1 cellular context compared by ENCODE assay signal in the genomic region with DNA sequence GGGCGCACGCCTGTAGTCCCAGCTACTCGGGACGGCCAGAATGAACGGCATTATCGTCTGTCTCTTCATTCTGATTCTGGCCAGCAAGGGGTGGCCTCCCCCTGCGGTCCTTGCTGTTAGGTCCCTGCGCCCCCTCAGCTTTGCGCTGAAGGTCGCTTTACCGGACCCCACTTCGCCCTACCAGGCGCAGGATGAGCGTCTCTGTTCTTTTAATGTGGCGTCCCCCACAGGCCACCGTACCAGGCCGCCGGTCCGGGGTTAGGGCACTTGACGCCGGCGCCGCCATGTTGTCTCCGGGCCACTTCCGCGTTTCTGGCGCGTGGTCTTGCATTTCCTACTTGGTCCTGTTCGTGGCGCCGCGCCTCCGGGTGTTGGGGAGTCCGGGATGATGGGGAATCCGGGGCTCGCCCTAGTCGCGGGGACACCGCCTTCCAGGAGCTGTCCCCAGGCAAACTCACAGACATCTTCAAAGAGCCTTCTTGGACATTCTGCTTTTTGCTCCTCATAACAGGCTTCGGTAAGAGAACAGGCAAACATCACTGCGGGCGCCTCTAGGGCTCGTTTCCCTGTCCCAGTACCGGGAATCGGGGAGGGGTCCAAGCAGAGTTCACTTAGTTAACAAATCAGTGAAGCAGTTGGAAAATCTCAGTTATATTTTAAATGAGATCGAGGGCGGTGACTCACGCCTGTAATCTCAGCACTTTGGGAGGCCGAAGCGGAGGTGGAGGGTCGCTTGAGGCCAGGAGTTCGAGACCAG.
A peak's percentile ranks its signal among the peaks of the same experiment; 100 is the strongest.
TF ChIP-seq lines count a peak whose summit lies in the region.

No MANE protein-coding gene starts in this region.

TF ChIP-seq in HepG2, 621 proteins besides CTCF, POLR2A, EP300 and RAD21 (continued from another document and continues in another):
- TF ChIP-seq, protein P1, sequence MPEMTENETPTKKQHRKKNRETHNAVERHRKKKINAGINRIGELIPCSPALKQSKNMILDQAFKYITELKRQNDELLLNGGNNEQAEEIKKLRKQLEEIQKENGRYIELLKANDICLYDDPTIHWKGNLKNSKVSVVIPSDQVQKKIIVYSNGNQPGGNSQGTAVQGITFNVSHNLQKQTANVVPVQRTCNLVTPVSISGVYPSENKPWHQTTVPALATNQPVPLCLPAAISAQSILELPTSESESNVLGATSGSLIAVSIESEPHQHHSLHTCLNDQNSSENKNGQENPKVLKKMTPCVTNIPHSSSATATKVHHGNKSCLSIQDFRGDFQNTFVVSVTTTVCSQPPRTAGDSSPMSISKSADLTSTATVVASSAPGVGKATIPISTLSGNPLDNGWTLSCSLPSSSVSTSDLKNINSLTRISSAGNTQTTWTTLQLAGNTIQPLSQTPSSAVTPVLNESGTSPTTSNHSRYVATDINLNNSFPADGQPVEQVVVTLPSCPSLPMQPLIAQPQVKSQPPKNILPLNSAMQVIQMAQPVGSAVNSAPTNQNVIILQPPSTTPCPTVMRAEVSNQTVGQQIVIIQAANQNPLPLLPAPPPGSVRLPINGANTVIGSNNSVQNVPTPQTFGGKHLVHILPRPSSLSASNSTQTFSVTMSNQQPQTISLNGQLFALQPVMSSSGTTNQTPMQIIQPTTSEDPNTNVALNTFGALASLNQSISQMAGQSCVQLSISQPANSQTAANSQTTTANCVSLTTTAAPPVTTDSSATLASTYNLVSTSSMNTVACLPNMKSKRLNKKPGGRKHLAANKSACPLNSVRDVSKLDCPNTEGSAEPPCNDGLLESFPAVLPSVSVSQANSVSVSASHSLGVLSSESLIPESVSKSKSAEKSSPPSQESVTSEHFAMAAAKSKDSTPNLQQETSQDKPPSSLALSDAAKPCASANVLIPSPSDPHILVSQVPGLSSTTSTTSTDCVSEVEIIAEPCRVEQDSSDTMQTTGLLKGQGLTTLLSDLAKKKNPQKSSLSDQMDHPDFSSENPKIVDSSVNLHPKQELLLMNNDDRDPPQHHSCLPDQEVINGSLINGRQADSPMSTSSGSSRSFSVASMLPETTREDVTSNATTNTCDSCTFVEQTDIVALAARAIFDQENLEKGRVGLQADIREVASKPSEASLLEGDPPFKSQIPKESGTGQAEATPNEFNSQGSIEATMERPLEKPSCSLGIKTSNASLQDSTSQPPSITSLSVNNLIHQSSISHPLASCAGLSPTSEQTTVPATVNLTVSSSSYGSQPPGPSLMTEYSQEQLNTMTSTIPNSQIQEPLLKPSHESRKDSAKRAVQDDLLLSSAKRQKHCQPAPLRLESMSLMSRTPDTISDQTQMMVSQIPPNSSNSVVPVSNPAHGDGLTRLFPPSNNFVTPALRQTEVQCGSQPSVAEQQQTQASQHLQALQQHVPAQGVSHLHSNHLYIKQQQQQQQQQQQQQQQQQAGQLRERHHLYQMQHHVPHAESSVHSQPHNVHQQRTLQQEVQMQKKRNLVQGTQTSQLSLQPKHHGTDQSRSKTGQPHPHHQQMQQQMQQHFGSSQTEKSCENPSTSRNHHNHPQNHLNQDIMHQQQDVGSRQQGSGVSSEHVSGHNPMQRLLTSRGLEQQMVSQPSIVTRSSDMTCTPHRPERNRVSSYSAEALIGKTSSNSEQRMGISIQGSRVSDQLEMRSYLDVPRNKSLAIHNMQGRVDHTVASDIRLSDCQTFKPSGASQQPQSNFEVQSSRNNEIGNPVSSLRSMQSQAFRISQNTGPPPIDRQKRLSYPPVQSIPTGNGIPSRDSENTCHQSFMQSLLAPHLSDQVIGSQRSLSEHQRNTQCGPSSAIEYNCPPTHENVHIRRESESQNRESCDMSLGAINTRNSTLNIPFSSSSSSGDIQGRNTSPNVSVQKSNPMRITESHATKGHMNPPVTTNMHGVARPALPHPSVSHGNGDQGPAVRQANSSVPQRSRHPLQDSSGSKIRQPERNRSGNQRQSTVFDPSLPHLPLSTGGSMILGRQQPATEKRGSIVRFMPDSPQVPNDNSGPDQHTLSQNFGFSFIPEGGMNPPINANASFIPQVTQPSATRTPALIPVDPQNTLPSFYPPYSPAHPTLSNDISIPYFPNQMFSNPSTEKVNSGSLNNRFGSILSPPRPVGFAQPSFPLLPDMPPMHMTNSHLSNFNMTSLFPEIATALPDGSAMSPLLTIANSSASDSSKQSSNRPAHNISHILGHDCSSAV (CRISPR knock-in tag; IDR thresholded peaks at IDR 0.05; ENCODE audit: borderline replicate concordance): no peak
- TF ChIP-seq KDM4B (CRISPR knock-in tag; IDR thresholded peaks at IDR 0.05): no peak
- TF ChIP-seq, protein P2, sequence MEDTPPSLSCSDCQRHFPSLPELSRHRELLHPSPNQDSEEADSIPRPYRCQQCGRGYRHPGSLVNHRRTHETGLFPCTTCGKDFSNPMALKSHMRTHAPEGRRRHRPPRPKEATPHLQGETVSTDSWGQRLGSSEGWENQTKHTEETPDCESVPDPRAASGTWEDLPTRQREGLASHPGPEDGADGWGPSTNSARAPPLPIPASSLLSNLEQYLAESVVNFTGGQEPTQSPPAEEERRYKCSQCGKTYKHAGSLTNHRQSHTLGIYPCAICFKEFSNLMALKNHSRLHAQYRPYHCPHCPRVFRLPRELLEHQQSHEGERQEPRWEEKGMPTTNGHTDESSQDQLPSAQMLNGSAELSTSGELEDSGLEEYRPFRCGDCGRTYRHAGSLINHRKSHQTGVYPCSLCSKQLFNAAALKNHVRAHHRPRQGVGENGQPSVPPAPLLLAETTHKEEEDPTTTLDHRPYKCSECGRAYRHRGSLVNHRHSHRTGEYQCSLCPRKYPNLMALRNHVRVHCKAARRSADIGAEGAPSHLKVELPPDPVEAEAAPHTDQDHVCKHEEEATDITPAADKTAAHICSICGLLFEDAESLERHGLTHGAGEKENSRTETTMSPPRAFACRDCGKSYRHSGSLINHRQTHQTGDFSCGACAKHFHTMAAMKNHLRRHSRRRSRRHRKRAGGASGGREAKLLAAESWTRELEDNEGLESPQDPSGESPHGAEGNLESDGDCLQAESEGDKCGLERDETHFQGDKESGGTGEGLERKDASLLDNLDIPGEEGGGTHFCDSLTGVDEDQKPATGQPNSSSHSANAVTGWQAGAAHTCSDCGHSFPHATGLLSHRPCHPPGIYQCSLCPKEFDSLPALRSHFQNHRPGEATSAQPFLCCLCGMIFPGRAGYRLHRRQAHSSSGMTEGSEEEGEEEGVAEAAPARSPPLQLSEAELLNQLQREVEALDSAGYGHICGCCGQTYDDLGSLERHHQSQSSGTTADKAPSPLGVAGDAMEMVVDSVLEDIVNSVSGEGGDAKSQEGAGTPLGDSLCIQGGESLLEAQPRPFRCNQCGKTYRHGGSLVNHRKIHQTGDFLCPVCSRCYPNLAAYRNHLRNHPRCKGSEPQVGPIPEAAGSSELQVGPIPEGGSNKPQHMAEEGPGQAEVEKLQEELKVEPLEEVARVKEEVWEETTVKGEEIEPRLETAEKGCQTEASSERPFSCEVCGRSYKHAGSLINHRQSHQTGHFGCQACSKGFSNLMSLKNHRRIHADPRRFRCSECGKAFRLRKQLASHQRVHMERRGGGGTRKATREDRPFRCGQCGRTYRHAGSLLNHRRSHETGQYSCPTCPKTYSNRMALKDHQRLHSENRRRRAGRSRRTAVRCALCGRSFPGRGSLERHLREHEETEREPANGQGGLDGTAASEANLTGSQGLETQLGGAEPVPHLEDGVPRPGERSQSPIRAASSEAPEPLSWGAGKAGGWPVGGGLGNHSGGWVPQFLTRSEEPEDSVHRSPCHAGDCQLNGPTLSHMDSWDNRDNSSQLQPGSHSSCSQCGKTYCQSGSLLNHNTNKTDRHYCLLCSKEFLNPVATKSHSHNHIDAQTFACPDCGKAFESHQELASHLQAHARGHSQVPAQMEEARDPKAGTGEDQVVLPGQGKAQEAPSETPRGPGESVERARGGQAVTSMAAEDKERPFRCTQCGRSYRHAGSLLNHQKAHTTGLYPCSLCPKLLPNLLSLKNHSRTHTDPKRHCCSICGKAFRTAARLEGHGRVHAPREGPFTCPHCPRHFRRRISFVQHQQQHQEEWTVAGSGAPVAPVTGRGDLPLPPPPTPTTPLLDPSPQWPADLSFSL (CRISPR knock-in tag; IDR thresholded peaks at IDR 0.05): no peak
- no peak for TF ChIP-seq DPF2 (CRISPR knock-in tag; IDR thresholded peaks at IDR 0.05; ENCODE audit: borderline replicate concordance, low read depth)
- peak; percentile 63 for TF ChIP-seq U2AF1 (optimal IDR thresholded peaks at IDR 0.05; ENCODE audit: low read depth, low read length)
- no peak for TF ChIP-seq ZFP62 (CRISPR knock-in tag; IDR thresholded peaks at IDR 0.05)
- TF ChIP-seq ARNTL (CRISPR knock-in tag; IDR thresholded peaks at IDR 0.05): no peak
- peak; percentile 65 for TF ChIP-seq DR1 (CRISPR knock-in tag; IDR thresholded peaks at IDR 0.05)
- no peak for TF ChIP-seq SRSF4 (IDR thresholded peaks at IDR 0.05; ENCODE audit: low read depth, low read length, poor library complexity, severe bottlenecking)
- TF ChIP-seq HNRNPLL (IDR thresholded peaks at IDR 0.05; ENCODE audit: low read depth, low read length, poor library complexity, severe bottlenecking): peak; percentile 37
- TF ChIP-seq HMG20A (CRISPR knock-in tag; IDR thresholded peaks at IDR 0.05; ENCODE audit: borderline replicate concordance): no peak
- TF ChIP-seq GATA4 (IDR thresholded peaks at IDR 0.05; ENCODE audit: borderline replicate concordance, low read depth): no peak
- TF ChIP-seq, protein P3, sequence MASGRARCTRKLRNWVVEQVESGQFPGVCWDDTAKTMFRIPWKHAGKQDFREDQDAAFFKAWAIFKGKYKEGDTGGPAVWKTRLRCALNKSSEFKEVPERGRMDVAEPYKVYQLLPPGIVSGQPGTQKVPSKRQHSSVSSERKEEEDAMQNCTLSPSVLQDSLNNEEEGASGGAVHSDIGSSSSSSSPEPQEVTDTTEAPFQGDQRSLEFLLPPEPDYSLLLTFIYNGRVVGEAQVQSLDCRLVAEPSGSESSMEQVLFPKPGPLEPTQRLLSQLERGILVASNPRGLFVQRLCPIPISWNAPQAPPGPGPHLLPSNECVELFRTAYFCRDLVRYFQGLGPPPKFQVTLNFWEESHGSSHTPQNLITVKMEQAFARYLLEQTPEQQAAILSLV (CRISPR knock-in tag; IDR thresholded peaks at IDR 0.05; ENCODE audit: borderline replicate concordance): peak; percentile 62; the same call in 1 of the 2 replicates
- peak; percentile 34; the same call in 1 of the 2 replicates for TF ChIP-seq FOSL2 (CRISPR knock-in tag; IDR thresholded peaks at IDR 0.05)
- TF ChIP-seq, protein P4, sequence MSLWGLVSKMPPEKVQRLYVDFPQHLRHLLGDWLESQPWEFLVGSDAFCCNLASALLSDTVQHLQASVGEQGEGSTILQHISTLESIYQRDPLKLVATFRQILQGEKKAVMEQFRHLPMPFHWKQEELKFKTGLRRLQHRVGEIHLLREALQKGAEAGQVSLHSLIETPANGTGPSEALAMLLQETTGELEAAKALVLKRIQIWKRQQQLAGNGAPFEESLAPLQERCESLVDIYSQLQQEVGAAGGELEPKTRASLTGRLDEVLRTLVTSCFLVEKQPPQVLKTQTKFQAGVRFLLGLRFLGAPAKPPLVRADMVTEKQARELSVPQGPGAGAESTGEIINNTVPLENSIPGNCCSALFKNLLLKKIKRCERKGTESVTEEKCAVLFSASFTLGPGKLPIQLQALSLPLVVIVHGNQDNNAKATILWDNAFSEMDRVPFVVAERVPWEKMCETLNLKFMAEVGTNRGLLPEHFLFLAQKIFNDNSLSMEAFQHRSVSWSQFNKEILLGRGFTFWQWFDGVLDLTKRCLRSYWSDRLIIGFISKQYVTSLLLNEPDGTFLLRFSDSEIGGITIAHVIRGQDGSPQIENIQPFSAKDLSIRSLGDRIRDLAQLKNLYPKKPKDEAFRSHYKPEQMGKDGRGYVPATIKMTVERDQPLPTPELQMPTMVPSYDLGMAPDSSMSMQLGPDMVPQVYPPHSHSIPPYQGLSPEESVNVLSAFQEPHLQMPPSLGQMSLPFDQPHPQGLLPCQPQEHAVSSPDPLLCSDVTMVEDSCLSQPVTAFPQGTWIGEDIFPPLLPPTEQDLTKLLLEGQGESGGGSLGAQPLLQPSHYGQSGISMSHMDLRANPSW (CRISPR knock-in tag; IDR thresholded peaks at IDR 0.05; ENCODE audit: borderline replicate concordance): 0 out of 2 replicates have a peak, but pooled peaks have one; percentile 72
- TF ChIP-seq STAT5B (CRISPR knock-in tag; IDR thresholded peaks at IDR 0.05): no peak
- TF ChIP-seq ZNF468 (CRISPR knock-in tag; IDR thresholded peaks at IDR 0.05): no peak
- TF ChIP-seq MLLT10 (CRISPR knock-in tag; IDR thresholded peaks at IDR 0.05): no peak
- TF ChIP-seq NAIF1 (CRISPR knock-in tag; IDR thresholded peaks at IDR 0.05; ENCODE audit: borderline replicate concordance): 0 out of 2 replicates have a peak, but pooled peaks have one; percentile 63
- TF ChIP-seq HDAC6 (IDR thresholded peaks at IDR 0.05; ENCODE audit: low read depth, low read length): no peak
- TF ChIP-seq, protein P5, sequence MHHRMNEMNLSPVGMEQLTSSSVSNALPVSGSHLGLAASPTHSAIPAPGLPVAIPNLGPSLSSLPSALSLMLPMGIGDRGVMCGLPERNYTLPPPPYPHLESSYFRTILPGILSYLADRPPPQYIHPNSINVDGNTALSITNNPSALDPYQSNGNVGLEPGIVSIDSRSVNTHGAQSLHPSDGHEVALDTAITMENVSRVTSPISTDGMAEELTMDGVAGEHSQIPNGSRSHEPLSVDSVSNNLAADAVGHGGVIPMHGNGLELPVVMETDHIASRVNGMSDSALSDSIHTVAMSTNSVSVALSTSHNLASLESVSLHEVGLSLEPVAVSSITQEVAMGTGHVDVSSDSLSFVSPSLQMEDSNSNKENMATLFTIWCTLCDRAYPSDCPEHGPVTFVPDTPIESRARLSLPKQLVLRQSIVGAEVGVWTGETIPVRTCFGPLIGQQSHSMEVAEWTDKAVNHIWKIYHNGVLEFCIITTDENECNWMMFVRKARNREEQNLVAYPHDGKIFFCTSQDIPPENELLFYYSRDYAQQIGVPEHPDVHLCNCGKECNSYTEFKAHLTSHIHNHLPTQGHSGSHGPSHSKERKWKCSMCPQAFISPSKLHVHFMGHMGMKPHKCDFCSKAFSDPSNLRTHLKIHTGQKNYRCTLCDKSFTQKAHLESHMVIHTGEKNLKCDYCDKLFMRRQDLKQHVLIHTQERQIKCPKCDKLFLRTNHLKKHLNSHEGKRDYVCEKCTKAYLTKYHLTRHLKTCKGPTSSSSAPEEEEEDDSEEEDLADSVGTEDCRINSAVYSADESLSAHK (CRISPR knock-in tag; IDR thresholded peaks at IDR 0.05; ENCODE audit: borderline replicate concordance): no peak
- no peak for TF ChIP-seq SNRNP70 (IDR thresholded peaks at IDR 0.05; ENCODE audit: low read depth, low read length)
- no peak for TF ChIP-seq SMARCE1 (IDR thresholded peaks at IDR 0.05; ENCODE audit: borderline replicate concordance)
- no peak; the same call in 1 of the 2 replicates for TF ChIP-seq HMG20B (CRISPR knock-in tag; conservative IDR thresholded peaks at IDR 0.05)
- TF ChIP-seq ZNF326 (CRISPR knock-in tag; IDR thresholded peaks at IDR 0.05; ENCODE audit: borderline replicate concordance): no peak
- peak; percentile 81; the same call in 1 of the 2 replicates for TF ChIP-seq ZNF747 (CRISPR knock-in tag; IDR thresholded peaks at IDR 0.05; ENCODE audit: borderline replicate concordance)
